10 cellular contexts compared by ENCODE assay signal in genomic region chr1:8120693-8121260, GRCh38.
DNase-seq lines count a peak whose midpoint lies in the region; ATAC-seq and TF ChIP-seq lines count a peak whose summit lies in the region.
"Had no signal": no experiment of that assay in that cellular context is flagged by ENCODE, and none has a peak within 500 bp of the region (broad histone marks: within the 10 kb centered on the region; RNA-seq: fewer than 3 reads in every experiment).

No MANE protein-coding gene starts in this region.

- H3K27me3 Mint-ChIP-seq in GM23338 (ENCODE audit: insufficient read depth, low read depth, poor library complexity) = peaks cover 2% of the 10 kb centered on the region
- H3K27me3 Mint-ChIP-seq in T-cell = peaks cover 4 to 5% of the 10 kb centered on the region in 2 donors

- peak overlapping the region; percentile 83 for H2AFZ ChIP-seq in GM23338

- 0 out of 2 replicates have a peak, but pooled peaks cover 2% of the 10 kb centered on the region for H3F3A ChIP-seq in GM23338 (replicated peaks; ENCODE audit: low read depth)

- peaks cover 10% of the 10 kb centered on the region for H3K9me3 ChIP-seq in left ventricle myocardium inferior (replicated peaks)
- H3K9me3 ChIP-seq in sigmoid colon = no peaks in the 10 kb centered on the region

- H3K36me3 Mint-ChIP-seq in GM23338 (ENCODE audit: low read depth) = peaks cover 24% of the 10 kb centered on the region
- peaks cover 6% of the 10 kb centered on the region for H3K36me3 Mint-ChIP-seq in T-cell

- H3K27ac ChIP-seq in GM23338 (ENCODE audit: low read depth) (no peak overlapping the region), left ventricle myocardium inferior (replicated peaks) (peak overlapping the region; percentile 69), sigmoid colon (peak overlapping the region; percentile 88 to 93 (median 91))

- no peak overlapping the region for H3K4me2 ChIP-seq in GM23338

- no peak for TF ChIP-seq EP300 in sigmoid colon (IDR thresholded peaks at IDR 0.05)

- H3K4me3 ChIP-seq in GM23338 (no peak overlapping the region), left ventricle myocardium inferior (no peak overlapping the region), sigmoid colon (no peak overlapping the region)

- TF ChIP-seq CTCF in GM23338 (conservative IDR thresholded peaks at IDR 0.05; ENCODE audit: low read depth in 2 of 2) (no peak), left ventricle myocardium inferior (IDR thresholded peaks at IDR 0.05; ENCODE audit: borderline replicate concordance) (no peak), sigmoid colon (IDR thresholded peaks at IDR 0.05) (no peak)

- H4K20me1 ChIP-seq in GM23338 (replicated peaks; ENCODE audit: insufficient read depth) = no peaks in the 10 kb centered on the region

- H3K4me1 Mint-ChIP-seq in GM23338 (peaks cover 13% of the 10 kb centered on the region), T-cell (peaks cover 10 to 23% (median 10%) of the 10 kb centered on the region in 3 donors)

- no peak for DNase-seq in GM23338 (ENCODE audit: low spot score)
- no peak for DNase-seq in T-cell
- no peak for DNase-seq in left ventricle myocardium inferior
- DNase-seq in sigmoid colon = no peak
- no peak for DNase-seq in NCI-H524 treated with DMSO at 0.1 percent for 48 hours (lab: John Stamatoyannopoulos, UW)
- no peak for DNase-seq in DMS 273 (lab: John Stamatoyannopoulos, UW; ENCODE audit: unreplicated experiment)
- DNase-seq in mesenteric fat pad (ENCODE audit: low spot score) = no peak
- DNase-seq: activated gamma-delta T cell treated with Interleukin-2 at 50 U/mL for 16 hours, naive B cell had no signal

- ATAC-seq in GM23338 = no peak
- peak in 1 of 4 experiments; percentile 19 for ATAC-seq in T-cell (replicated peaks in 1 of 4)
- ATAC-seq in GM21825 (IDR thresholded peaks at IDR 0.05; ENCODE audit: unreplicated experiment) = no peak

- H3K9me3 Mint-ChIP-seq in GM23338 (peaks cover 25% of the 10 kb centered on the region), T-cell (no peaks in the 10 kb centered on the region)

- no peaks in the 10 kb centered on the region for H3K79me2 ChIP-seq in GM23338 (replicated peaks; ENCODE audit: insufficient read depth)

- intact Hi-C loops in left ventricle myocardium inferior (cut with micrococcal nuclease) = no loop called here
- intact Hi-C loops in sigmoid colon (cut with DNase I) = loop anchor here (2.0 to 5.0 kb wide), 4 partner anchors 52 to 94 kb away; partner anchors contain the start of gene ERRFI1

- no peaks in the 10 kb centered on the region for H3K9me2 ChIP-seq in GM23338 (ENCODE audit: insufficient read depth)

- POLR2A ChIA-PET in T-cell (lab: Charles Lee) = no interaction called here

- no peak overlapping the region for H3K4me3 Mint-ChIP-seq in GM23338
- peak overlapping the region; percentile 45 to 55 (median 52) for H3K4me3 Mint-ChIP-seq in T-cell

- H3K36me3 ChIP-seq in GM23338 (ENCODE audit: insufficient read depth) (no peaks in the 10 kb centered on the region; the same call in 1 of the 2 replicates), left ventricle myocardium inferior (no peaks in the 10 kb centered on the region), sigmoid colon (no peaks in the 10 kb centered on the region)

- H3K27me3 ChIP-seq in GM23338 (ENCODE audit: insufficient read depth) = no peaks in the 10 kb centered on the region
- H3K27me3 ChIP-seq in left ventricle myocardium inferior (ENCODE audit: low read depth) = no peaks in the 10 kb centered on the region
- H3K27me3 ChIP-seq in sigmoid colon = no peaks in the 10 kb centered on the region

- CTCF ChIA-PET in T-cell (lab: Charles Lee) = interaction anchor here in 1 of 2 donors (0.6 kb wide), 1 partner anchor 139 kb away, joined by 10 read pairs; no protein-coding TSS in a partner anchor

- TF ChIP-seq POLR2A in sigmoid colon (IDR thresholded peaks at IDR 0.05) = no peak

- H3K27ac Mint-ChIP-seq in GM23338 = no peak overlapping the region
- H3K27ac Mint-ChIP-seq in T-cell = peak overlapping the region in 1 of 2 donors; percentile 36

- H3K4me1 ChIP-seq in GM23338 (ENCODE audit: insufficient read depth) = peaks cover 4% of the 10 kb centered on the region; the same call in 1 of the 2 replicates
- peaks cover 44% of the 10 kb centered on the region for H3K4me1 ChIP-seq in left ventricle myocardium inferior
- H3K4me1 ChIP-seq in sigmoid colon = peaks cover 0 to 89% (median 72%) of the 10 kb centered on the region in 4 donors

- 8 to 14% methylated on average over 10 of the region's 10 CpGs for WGBS in sigmoid colon, 2 donors

TF ChIP-seq in GM23338, 12 proteins besides CTCF, POLR2A, EP300 and RAD21 (continues in another document):
- TF ChIP-seq EZH2phosphoT487 (IDR thresholded peaks at IDR 0.05; ENCODE audit: unreplicated experiment) (no peak), ZNF114 (CRISPR knock-in tag; IDR thresholded peaks at IDR 0.05) (no peak), EZH2 (IDR thresholded peaks at IDR 0.05; ENCODE audit: low read depth, unreplicated experiment) (no peak), REST (IDR thresholded peaks at IDR 0.05; ENCODE audit: unreplicated experiment) (no peak), JUNB (IDR thresholded peaks at IDR 0.05; ENCODE audit: unreplicated experiment) (no peak), STAT1 (IDR thresholded peaks at IDR 0.05; ENCODE audit: unreplicated experiment) (no peak), ETS1 (IDR thresholded peaks at IDR 0.05) (no peak)
